Comparison of ENCODE assay signal across 8 cellular contexts in genomic region chr22:46267431-46268279, GRCh38.
DNase-seq lines count a peak whose midpoint lies in the region; ATAC-seq and TF ChIP-seq lines count a peak whose summit lies in the region.

TSS of gene TTC38 (plus strand) at chr22:46268008. CDS start at chr22:46268040, 32 bp downstream.

- H3K27ac ChIP-seq in MM.1S (ENCODE audit: low read length) (no peak within 1 kb of the TSS), brain microvascular endothelial cell (no peak within 1 kb of the TSS), rectal smooth muscle tissue (ENCODE audit: low read depth, low read length) (peak within 1 kb of the TSS; percentile 74)

- H3K36me3 ChIP-seq in MM.1S (replicated peaks; ENCODE audit: insufficient read depth, low read length) = no peaks in the 10 kb centered on the region
- H3K36me3 ChIP-seq in brain microvascular endothelial cell (replicated peaks) = peaks cover 3% of the 10 kb centered on the region
- peaks cover 5% of the 10 kb centered on the region for H3K36me3 ChIP-seq in rectal smooth muscle tissue (ENCODE audit: control insufficient read depth, insufficient read depth, low read length)

- no peaks in the 10 kb centered on the region for H4K20me1 ChIP-seq in MM.1S (ENCODE audit: insufficient read depth, low read length)

- peak within 1 kb of the TSS; percentile 93 for H2AFZ ChIP-seq in MM.1S (ENCODE audit: low read length)

- H3K9me3 ChIP-seq in MM.1S (replicated peaks; ENCODE audit: insufficient read depth, low read length) = no peaks in the 10 kb centered on the region

- H3K9me2 ChIP-seq in MM.1S (replicated peaks; ENCODE audit: insufficient read depth, low read length) = no peaks in the 10 kb centered on the region

- no peak for TF ChIP-seq CTCF in MM.1S (IDR thresholded peaks at IDR 0.05; ENCODE audit: low read length)
- TF ChIP-seq CTCF in brain microvascular endothelial cell (IDR thresholded peaks at IDR 0.05; ENCODE audit: low read depth, low read length, missing control alignments) = no peak

- peaks cover 5% of the 10 kb centered on the region; the same call in 1 of the 2 replicates for H3K27me3 ChIP-seq in MM.1S (replicated peaks; ENCODE audit: insufficient read depth, low read length)
- H3K27me3 ChIP-seq in brain microvascular endothelial cell (replicated peaks) = no peaks in the 10 kb centered on the region
- H3K27me3 ChIP-seq in rectal smooth muscle tissue (ENCODE audit: control insufficient read depth, insufficient read depth, low read length) = no peaks in the 10 kb centered on the region

- in situ Hi-C loops in brain microvascular endothelial cell (cut with HindIII; ENCODE audit: low pct_ligation_motif_present, low sequenced_read_pairs) = no loop called here

- H3K4me1 ChIP-seq in MM.1S (ENCODE audit: low read length) (no peaks in the 10 kb centered on the region; the same call in 1 of the 2 replicates), rectal smooth muscle tissue (ENCODE audit: control insufficient read depth, insufficient read depth, low read length) (peaks cover 10% of the 10 kb centered on the region)

- H3K9ac ChIP-seq in MM.1S (ENCODE audit: low read length) = peak within 1 kb of the TSS; percentile 60; the same call in 1 of the 2 replicates
- H3K9ac ChIP-seq in rectal smooth muscle tissue (ENCODE audit: low read length) = peak within 1 kb of the TSS; percentile 75

- H3K79me2 ChIP-seq in MM.1S (ENCODE audit: low read length) = no peaks in the 10 kb centered on the region

- DNase-seq in DMS 273 treated with DMSO at 0.1 percent for 48 hours (lab: John Stamatoyannopoulos, UW) = peak; percentile 38
- DNase-seq in MM.1S = peak; percentile 45
- peak; percentile 85 for DNase-seq in T1000 (lab: John Stamatoyannopoulos, UW)
- peak; percentile 66 for DNase-seq in brain microvascular endothelial cell
- DNase-seq in hypothalamus (lab: John Stamatoyannopoulos, UW) = peak in 50 of 51 donors; percentile 31 to 95 (median 79)

- no peaks in the 10 kb centered on the region for H3F3A ChIP-seq in MM.1S (ENCODE audit: insufficient read depth, low read length)

- peak within 1 kb of the TSS; percentile 80 for H3K4me3 ChIP-seq in MM.1S (ENCODE audit: low read length)
- peak within 1 kb of the TSS; percentile 73 for H3K4me3 ChIP-seq in brain microvascular endothelial cell (ENCODE audit: low read depth, low read length)
- H3K4me3 ChIP-seq in rectal smooth muscle tissue (ENCODE audit: low read length) = peak within 1 kb of the TSS; percentile 91

- H3K4me2 ChIP-seq in MM.1S (ENCODE audit: low read depth, low read length) = peak within 1 kb of the TSS; percentile 91

- ATAC-seq in GM21529 (IDR thresholded peaks at IDR 0.05; ENCODE audit: unreplicated experiment) = peak; percentile 76
- ATAC-seq in GM18517 (IDR thresholded peaks at IDR 0.05; ENCODE audit: unreplicated experiment) = no peak
